Comparison of ENCODE assay signal across 12 cellular contexts in genomic region chr4:5878359-5878758, GRCh38. TPM values are rescaled to one million over a fixed set of nuclear protein-coding genes. Genes with fewer than 3 reads are reported as not detected.
"Had no signal": no experiment of that assay in that cellular context is flagged by ENCODE, and none has a peak within 500 bp of the region (broad histone marks: within the 10 kb centered on the region; RNA-seq: fewer than 3 reads in every experiment).

No MANE protein-coding gene starts in this region.

- DNase-seq: activated CD4-positive, alpha-beta T cell treated with anti-CD3 and anti-CD28 coated beads, Interleukin-2, amount 50 U/mL, for 48 hours; activated CD8-positive, alpha-beta memory T cell treated with anti-CD3 and anti-CD28 coated beads, Interleukin-2, amount 10 ng/mL, durations not matched to agents 7 days and 5 days; activated naive CD4-positive, alpha-beta T cell treated with anti-CD3 and anti-CD28 coated beads for 36 hours; activated T-cell treated with anti-CD3 and anti-CD28 coated beads, Interleukin-2, amount 50 U/mL, for 1 hour; dermis blood vessel endothelial cell; effector memory CD8-positive, alpha-beta T cell; foreskin melanocyte; mesenchymal stem cell; naive thymus-derived CD8-positive, alpha-beta T cell; stimulated activated CD4-positive, alpha-beta T cell treated with anti-CD3 and anti-CD28 coated beads, Interleukin-2, amount 100 ng/mL, for 48 hours; thyroid gland had no signal

- ATAC-seq: activated CD8-positive, alpha-beta memory T cell treated with anti-CD3 and anti-CD28 coated beads, Interleukin-2, amount 10 ng/mL, durations not matched to agents 7 days and 5 days; effector memory CD8-positive, alpha-beta T cell; naive thymus-derived CD8-positive, alpha-beta T cell; stimulated activated memory B cell treated with anti-CD40 and anti-IgM and Interleukin-4, amounts not matched to agents 10 μg/mL and 1 μg/mL and 100 μg/mL, for 72 hours had no signal

RNA-seq across cellular contexts. Expression of gene CRMP1, which starts 14.5 kb away (rescaled TPM):
- total RNA-seq: activated naive CD4-positive, alpha-beta T cell treated with anti-CD3 and anti-CD28 coated beads for 36 hours; naive thymus-derived CD8-positive, alpha-beta T cell had no signal
